1 cellular context compared by ENCODE assay signal in the genomic region with DNA sequence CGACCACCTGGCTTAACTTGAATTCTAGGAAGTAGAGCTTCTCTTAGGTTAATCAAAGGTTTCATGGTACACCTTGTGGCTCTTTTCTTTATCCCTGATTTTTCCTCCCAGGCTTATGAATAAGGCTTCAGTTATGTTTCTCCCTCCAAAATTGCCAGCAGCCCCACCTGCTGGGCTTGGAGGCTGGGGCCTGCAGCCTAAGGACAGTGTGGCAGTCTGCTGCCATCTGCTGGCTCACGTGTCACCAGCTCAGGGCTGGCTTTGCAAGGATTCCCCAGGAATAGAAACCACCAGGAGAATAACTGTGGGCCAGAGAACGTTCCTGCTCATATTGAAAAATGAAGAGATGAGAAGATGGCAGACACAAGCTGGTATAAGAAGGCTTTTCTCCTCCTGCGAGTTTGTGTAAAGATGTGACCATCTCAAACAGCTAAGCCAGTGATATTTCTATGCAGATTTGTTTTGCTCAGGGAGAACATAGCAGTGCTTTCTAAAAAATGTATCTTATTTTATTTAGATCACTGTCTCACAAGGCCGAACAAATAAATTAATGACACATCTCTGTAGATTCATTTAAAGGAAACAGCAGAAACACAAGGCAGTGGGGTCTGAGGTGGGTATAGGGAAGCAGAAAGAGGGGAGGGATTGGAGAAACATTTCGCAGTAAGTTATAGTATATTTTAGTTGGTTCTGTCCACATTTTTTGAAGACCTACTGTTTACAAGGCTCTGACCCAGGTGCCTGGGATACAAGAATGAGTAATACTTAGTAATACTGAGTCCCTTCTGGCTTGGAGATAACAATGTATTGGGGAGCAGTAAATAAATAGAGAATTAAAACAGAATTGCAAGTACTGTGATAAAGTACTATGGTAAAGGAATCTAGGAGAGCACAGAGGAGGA.
TF ChIP-seq lines count a peak whose summit lies in the region.

No MANE protein-coding gene starts in this region.

TF ChIP-seq in A549, 52 proteins besides CTCF, POLR2A, EP300 and RAD21 (continued from another document):
- TF ChIP-seq SMC3 (IDR thresholded peaks at IDR 0.05) (peak; percentile 99), NFE2L2 (conservative IDR thresholded peaks at IDR 0.05; ENCODE audit: low read length) (no peak), ATOH8 (CRISPR knock-in tag; IDR thresholded peaks at IDR 0.05; ENCODE audit: low read depth) (no peak), NR3C1 (IDR thresholded peaks at IDR 0.05) (no peak), SREBF2 (IDR thresholded peaks at IDR 0.05) (no peak), MYC (IDR thresholded peaks at IDR 0.05; ENCODE audit: borderline replicate concordance, low read length) (no peak), POLR2AphosphoS2 (conservative IDR thresholded peaks at IDR 0.05; ENCODE audit: low read length) (no peak), BHLHE40 (IDR thresholded peaks at IDR 0.05; ENCODE audit: low read depth, low read length) (no peak), KDM1A (IDR thresholded peaks at IDR 0.05; ENCODE audit: low read depth) (no peak), JUNB (IDR thresholded peaks at IDR 0.05) (no peak), ZFP36 (IDR thresholded peaks at IDR 0.05; ENCODE audit: borderline replicate concordance, partially characterized antibody) (no peak), PHF8 (IDR thresholded peaks at IDR 0.05; ENCODE audit: borderline replicate concordance, low read depth) (no peak), HEYL (CRISPR knock-in tag; IDR thresholded peaks at IDR 0.05) (no peak), FOSB (CRISPR knock-in tag; IDR thresholded peaks at IDR 0.05) (no peak), TFCP2L1 (CRISPR knock-in tag; IDR thresholded peaks at IDR 0.05) (no peak), RCOR1 (IDR thresholded peaks at IDR 0.05; ENCODE audit: low read depth, low read length) (no peak), CHD2 (IDR thresholded peaks at IDR 0.05; ENCODE audit: low read length, partially characterized antibody) (no peak), MAZ (IDR thresholded peaks at IDR 0.05; ENCODE audit: borderline replicate concordance, low read depth, low read length) (no peak), REST (IDR thresholded peaks at IDR 0.05) (no peak), RARB (CRISPR knock-in tag; IDR thresholded peaks at IDR 0.05) (no peak), ZSCAN20 (CRISPR knock-in tag; IDR thresholded peaks at IDR 0.05) (no peak), FOSL2 (IDR thresholded peaks at IDR 0.05) (no peak), FOSL2 (CRISPR knock-in tag; IDR thresholded peaks at IDR 0.05) (peak; percentile 74), TP53 (CRISPR knock-in tag; IDR thresholded peaks at IDR 0.05) (no peak), GATA3 (IDR thresholded peaks at IDR 0.05; ENCODE audit: borderline replicate concordance) (peak; percentile 26; the same call in 1 of the 2 replicates), MAX (IDR thresholded peaks at IDR 0.05) (peak; percentile 55; the same call in 1 of the 2 replicates)
- TF ChIP-seq, protein P1, sequence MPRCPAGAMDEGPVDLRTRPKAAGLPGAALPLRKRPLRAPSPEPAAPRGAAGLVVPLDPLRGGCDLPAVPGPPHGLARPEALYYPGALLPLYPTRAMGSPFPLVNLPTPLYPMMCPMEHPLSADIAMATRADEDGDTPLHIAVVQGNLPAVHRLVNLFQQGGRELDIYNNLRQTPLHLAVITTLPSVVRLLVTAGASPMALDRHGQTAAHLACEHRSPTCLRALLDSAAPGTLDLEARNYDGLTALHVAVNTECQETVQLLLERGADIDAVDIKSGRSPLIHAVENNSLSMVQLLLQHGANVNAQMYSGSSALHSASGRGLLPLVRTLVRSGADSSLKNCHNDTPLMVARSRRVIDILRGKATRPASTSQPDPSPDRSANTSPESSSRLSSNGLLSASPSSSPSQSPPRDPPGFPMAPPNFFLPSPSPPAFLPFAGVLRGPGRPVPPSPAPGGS (IDR thresholded peaks at IDR 0.05): no peak
